In genomic region chr2:28390241-28390856, GRCh38 we compare ENCODE assay signal across 8 cellular contexts. TPM values are rescaled to one million over a fixed set of nuclear protein-coding genes. Genes with fewer than 3 reads are reported as not detected.
DNase-seq lines count a peak whose midpoint lies in the region; ATAC-seq and TF ChIP-seq lines count a peak whose summit lies in the region.

No MANE protein-coding gene starts in this region.

- no peaks in the 10 kb centered on the region for H3K9me3 ChIP-seq in Peyer's patch

- no peaks in the 10 kb centered on the region for H3K9me3 Mint-ChIP-seq in activated T-helper 2 cell treated with anti-CD3 and anti-CD28 coated beads, Interferon-gamma antibody, Interleukin-2, Interleukin-4, amounts not matched to agents 10 μg/mL and 5 μg/mL and 100 μg/mL, durations not matched to agents 14 hours and 24 hours and 36 hours
- peaks cover 0 to 2% of the 10 kb centered on the region in 2 donors for H3K9me3 Mint-ChIP-seq in natural killer cell

- peaks cover 0 to 10% (median 5%) of the 10 kb centered on the region in 4 donors for H3K4me1 ChIP-seq in Peyer's patch

- H3K27ac ChIP-seq in Peyer's patch = peak overlapping the region; percentile 83 to 100 (median 100)

- H3K27ac Mint-ChIP-seq in activated T-helper 2 cell treated with anti-CD3 and anti-CD28 coated beads, Interferon-gamma antibody, Interleukin-2, Interleukin-4, amounts not matched to agents 10 μg/mL and 5 μg/mL and 100 μg/mL, durations not matched to agents 14 hours and 24 hours and 36 hours = peak overlapping the region; percentile 96
- H3K27ac Mint-ChIP-seq in natural killer cell = no peak overlapping the region

- TF ChIP-seq POLR2A in Peyer's patch (IDR thresholded peaks at IDR 0.05) = peak in 1 of 2 donors; percentile 51

- no peaks in the 10 kb centered on the region for H3K27me3 ChIP-seq in Peyer's patch

- H3K27me3 Mint-ChIP-seq in activated T-helper 2 cell treated with anti-CD3 and anti-CD28 coated beads, Interferon-gamma antibody, Interleukin-2, Interleukin-4, amounts not matched to agents 10 μg/mL and 5 μg/mL and 100 μg/mL, durations not matched to agents 14 hours and 24 hours and 36 hours (ENCODE audit: low read depth) = no peaks in the 10 kb centered on the region
- H3K27me3 Mint-ChIP-seq in natural killer cell (ENCODE audit: low read depth in 2 of 2) = peaks cover 0 to 3% of the 10 kb centered on the region in 2 donors

- no peaks in the 10 kb centered on the region for H3K36me3 ChIP-seq in Peyer's patch

- H3K4me1 Mint-ChIP-seq in activated T-helper 2 cell treated with anti-CD3 and anti-CD28 coated beads, Interferon-gamma antibody, Interleukin-2, Interleukin-4, amounts not matched to agents 10 μg/mL and 5 μg/mL and 100 μg/mL, durations not matched to agents 14 hours and 24 hours and 36 hours (ENCODE audit: low read depth) = peaks cover 36% of the 10 kb centered on the region
- H3K4me1 Mint-ChIP-seq in natural killer cell = peaks cover 24 to 33% of the 10 kb centered on the region in 2 donors

- intact Hi-C loops in activated T-helper 2 cell treated with anti-CD3 and anti-CD28 coated beads, Interferon-gamma antibody, Interleukin-2, Interleukin-4, amounts not matched to agents 10 μg/mL and 5 μg/mL and 100 μg/mL, durations not matched to agents 14 hours and 24 hours and 36 hours (cut with micrococcal nuclease) = loop anchor here (1.0 to 10.0 kb wide), 11 partner anchors 24 to 688 kb away; partner anchors contain the start of genes BABAM2, MRPL33 and RBKS
- intact Hi-C loops in natural killer cell (cut with micrococcal nuclease) = loop anchor here (1.0 to 10.0 kb wide), 3 partner anchors 34 to 1754 kb away; partner anchors contain the start of gene YPEL5

- TF ChIP-seq CTCF in Peyer's patch (IDR thresholded peaks at IDR 0.05) (peak in 3 of 6 experiments; percentile 36 to 47 (median 46)), natural killer cell (IDR thresholded peaks at IDR 0.05) (no peak)

- H3K4me3 Mint-ChIP-seq in activated T-helper 2 cell treated with anti-CD3 and anti-CD28 coated beads, Interferon-gamma antibody, Interleukin-2, Interleukin-4, amounts not matched to agents 10 μg/mL and 5 μg/mL and 100 μg/mL, durations not matched to agents 14 hours and 24 hours and 36 hours (ENCODE audit: low read depth) = peak overlapping the region; percentile 87
- peak overlapping the region; percentile 89 for H3K4me3 Mint-ChIP-seq in natural killer cell

- peak overlapping the region; percentile 60 to 90 (median 80) for H3K4me3 ChIP-seq in Peyer's patch

- peaks cover 3% of the 10 kb centered on the region for H3K36me3 Mint-ChIP-seq in activated T-helper 2 cell treated with anti-CD3 and anti-CD28 coated beads, Interferon-gamma antibody, Interleukin-2, Interleukin-4, amounts not matched to agents 10 μg/mL and 5 μg/mL and 100 μg/mL, durations not matched to agents 14 hours and 24 hours and 36 hours (ENCODE audit: low read depth)
- peaks cover 8% of the 10 kb centered on the region for H3K36me3 Mint-ChIP-seq in natural killer cell

- peak; percentile 17 to 38 (median 33) for ATAC-seq in natural killer cell
- ATAC-seq in GM19463 (IDR thresholded peaks at IDR 0.05; ENCODE audit: unreplicated experiment) = no peak

- DNase-seq in Daoy (ENCODE audit: low read depth) = peak; percentile 90
- peak; percentile 95 for DNase-seq in HK-2 (ENCODE audit: unreplicated experiment)
- peak; percentile 58 to 92 (median 92) for DNase-seq in Peyer's patch
- peak; percentile 84 for DNase-seq in activated T-helper 2 cell treated with anti-CD3 and anti-CD28 coated beads, Interferon-gamma antibody, Interleukin-2, Interleukin-4, amounts not matched to agents 10 μg/mL and 5 μg/mL and 100 μg/mL, durations not matched to agents 14 hours and 24 hours and 36 hours (ENCODE audit: low spot score)
- peak; percentile 95 for DNase-seq in fibroblast of peridontal ligament (ENCODE audit: extremely low read depth)
- peak; percentile 71 for DNase-seq in natural killer cell
- DNase-seq in stimulated activated naive CD4-positive, alpha-beta T cell (lab: John Stamatoyannopoulos, UW) = peak; percentile 70 to 78 (median 72)

RNA-seq across cellular contexts. Expression of gene FOSL2, which starts 2.3 kb away (rescaled TPM):
- total RNA-seq in Daoy (2014; rRNA removed; shearing (Covaris generic)) = 56.0 and 62.1 TPM in 2 replicates
- total RNA-seq in Peyer's patch (100 to 1,000 TPM in 3 of 4 donors, 10 to 100 TPM in 1; 46.2 to 239 (median 207) TPM), natural killer cell (100 to 1,000 TPM; 414 to 531 (median 455) TPM)
- total RNA-seq in activated T-helper 2 cell treated with anti-CD3 and anti-CD28 coated beads, Interferon-gamma antibody, Interleukin-2, Interleukin-4, amounts not matched to agents 10 μg/mL and 5 μg/mL and 100 μg/mL, durations not matched to agents 14 hours and 24 hours and 36 hours = 146 and 156 TPM in 2 replicates
